ENCODE assay signal across 11 cellular contexts in genomic region chr17:59899099-59899498, GRCh38. TPM values are rescaled to one million over a fixed set of nuclear protein-coding genes. Genes with fewer than 3 reads are reported as not detected.
A peak's percentile ranks its signal among the peaks of the same experiment; 100 is the strongest.
DNase-seq lines count a peak whose midpoint lies in the region; ATAC-seq, FAIRE-seq and TF ChIP-seq lines count a peak whose summit lies in the region.
"Had no signal": no experiment of that assay in that cellular context is flagged by ENCODE, and none has a peak within 500 bp of the region (broad histone marks: within the 10 kb centered on the region; RNA-seq: fewer than 3 reads in every experiment).

No MANE protein-coding gene starts in this region.

- no peak for TF ChIP-seq RAD21 in A549 (conservative IDR thresholded peaks at IDR 0.05 in 1 of 2, IDR thresholded peaks at IDR 0.05 in 1 of 2)

- peaks cover 8% of the 10 kb centered on the region for H3K4me1 Mint-ChIP-seq in mesothelial cell of epicardium
- peaks cover 21% of the 10 kb centered on the region for H3K4me1 Mint-ChIP-seq in T-helper 2 cell treated with Interferon-gamma antibody and Interleukin-4, amounts not matched to agents 5 μg/mL and 100 μg/mL, for 36 hours (ENCODE audit: low read depth)

- no peak overlapping the region for H4K8ac ChIP-seq in mesenchymal stem cell (ENCODE audit: low read length)

- no peak for TF ChIP-seq EP300 in A549 (IDR thresholded peaks at IDR 0.05)

- H3K4me3 ChIP-seq in A549 (no peak overlapping the region), SK-N-MC (no peak overlapping the region), mesenchymal stem cell (ENCODE audit: insufficient read depth in 1 of 2, low read depth in 1 of 2, low read length in 2 of 2) (no peak overlapping the region)

- H3K27ac ChIP-seq in A549 = no peak overlapping the region
- H3K27ac ChIP-seq in SK-N-MC = peak overlapping the region; percentile 56; the same call in 1 of the 2 replicates
- no peak overlapping the region for H3K27ac ChIP-seq in mesenchymal stem cell (ENCODE audit: low read length, poor library complexity, severe bottlenecking)

- no peak overlapping the region for H3K27ac Mint-ChIP-seq in mesothelial cell of epicardium
- H3K27ac Mint-ChIP-seq in T-helper 2 cell treated with Interferon-gamma antibody and Interleukin-4, amounts not matched to agents 5 μg/mL and 100 μg/mL, for 36 hours = no peak overlapping the region

- TF ChIP-seq CTCF in A549 (IDR thresholded peaks at IDR 0.05) = no peak
- TF ChIP-seq CTCF in mesothelial cell of epicardium (IDR thresholded peaks at IDR 0.05; ENCODE audit: unreplicated experiment) = no peak

- H3K4me2 ChIP-seq in A549 (no peak overlapping the region), mesenchymal stem cell (ENCODE audit: low read length, poor library complexity, severe bottlenecking) (no peak overlapping the region)

- no peak overlapping the region for H2AK5ac ChIP-seq in mesenchymal stem cell (ENCODE audit: low read length, severe bottlenecking)

- H3K36me3 Mint-ChIP-seq in mesothelial cell of epicardium = peaks cover 3% of the 10 kb centered on the region
- H3K36me3 Mint-ChIP-seq in T-helper 2 cell treated with Interferon-gamma antibody and Interleukin-4, amounts not matched to agents 5 μg/mL and 100 μg/mL, for 36 hours (ENCODE audit: low read depth) = peaks cover 10% of the 10 kb centered on the region

- no peak overlapping the region for H3K4me3 Mint-ChIP-seq in mesothelial cell of epicardium
- no peak overlapping the region for H3K4me3 Mint-ChIP-seq in T-helper 2 cell treated with Interferon-gamma antibody and Interleukin-4, amounts not matched to agents 5 μg/mL and 100 μg/mL, for 36 hours

- CTCF ChIA-PET in A549 (lab: Yijun Ruan, JAX) = interaction anchor here (0.6 to 4.4 kb wide), 7 partner anchors 8 to 447 kb away, joined by 3 to 33 read pairs (median 3); no protein-coding TSS in a partner anchor

- H2BK5ac ChIP-seq in mesenchymal stem cell (ENCODE audit: low read depth, low read length, poor library complexity, severe bottlenecking) = no peak overlapping the region

- H3K9me3 ChIP-seq in A549 (no peaks in the 10 kb centered on the region), SK-N-MC (ENCODE audit: low read depth, low read length) (no peaks in the 10 kb centered on the region), mesenchymal stem cell (ENCODE audit: control insufficient read depth, low read length) (no peaks in the 10 kb centered on the region)

- WGBS in A549 (ENCODE audit: missing lambda C conversion rate) = 81% methylated on average over 5 of the region's 5 CpGs
- 91% methylated on average over 4 of the region's 5 CpGs for WGBS in mesenchymal stem cell

- peak; percentile 71 to 82 for ATAC-seq in A549
- ATAC-seq: left lobe of liver had no signal

- H2BK15ac ChIP-seq in mesenchymal stem cell (ENCODE audit: low read depth, poor library complexity, severe bottlenecking) = no peak overlapping the region

- no peak overlapping the region for H3K18ac ChIP-seq in mesenchymal stem cell (ENCODE audit: low read depth in 1 of 2, low read length in 2 of 2)

- H3K36me3 ChIP-seq in SK-N-MC (ENCODE audit: insufficient read depth, low read length) = no peaks in the 10 kb centered on the region
- H3K36me3 ChIP-seq in mesenchymal stem cell (ENCODE audit: control insufficient read depth in 1 of 2, insufficient read depth in 2 of 2, low read depth in 1 of 2, low read length in 2 of 2) = no peaks in the 10 kb centered on the region

- peaks cover 30% of the 10 kb centered on the region for H3K4me1 ChIP-seq in A549
- peaks cover 1% of the 10 kb centered on the region for H3K4me1 ChIP-seq in mesenchymal stem cell (ENCODE audit: control insufficient read depth, insufficient read depth, low read depth, low read length)

- H3K27me3 ChIP-seq in mesenchymal stem cell (ENCODE audit: control insufficient read depth in 1 of 2, insufficient read depth in 1 of 2, low read length in 2 of 2) = no peaks in the 10 kb centered on the region

- no peak overlapping the region for H3K14ac ChIP-seq in mesenchymal stem cell (ENCODE audit: low read length in 2 of 2)

- POLR2A ChIA-PET in A549 (lab: Yijun Ruan, JAX) = interaction anchor here (0.5 to 0.7 kb wide), 2 partner anchors 52 to 95 kb away, joined by 3 to 4 read pairs; no protein-coding TSS in a partner anchor

- H3K79me1 ChIP-seq in mesenchymal stem cell (replicated peaks; ENCODE audit: low read length, poor library complexity, severe bottlenecking) = peaks cover 6% of the 10 kb centered on the region

- intact Hi-C loops in posterior vena cava (cut with DNase I) = no loop called here

- H3K4ac ChIP-seq in mesenchymal stem cell (ENCODE audit: low read depth in 1 of 2, low read length in 2 of 2) = no peak overlapping the region

- TF ChIP-seq POLR2A in A549 (IDR thresholded peaks at IDR 0.05; ENCODE audit: low read length) = no peak

- H2BK12ac ChIP-seq in mesenchymal stem cell (ENCODE audit: low read length in 2 of 2) = no peak overlapping the region

- no peak overlapping the region for H3K23ac ChIP-seq in mesenchymal stem cell (ENCODE audit: low read length in 2 of 2)

- no peaks in the 10 kb centered on the region for H3K27me3 Mint-ChIP-seq in mesothelial cell of epicardium (ENCODE audit: low read depth)
- H3K27me3 Mint-ChIP-seq in T-helper 2 cell treated with Interferon-gamma antibody and Interleukin-4, amounts not matched to agents 5 μg/mL and 100 μg/mL, for 36 hours (ENCODE audit: low read depth) = no peaks in the 10 kb centered on the region

- no peak for FAIRE-seq in A549 (lab: Jason Lieb, UNC)

- H3K9ac ChIP-seq in SK-N-MC (ENCODE audit: insufficient read length) = no peak overlapping the region
- no peak overlapping the region for H3K9ac ChIP-seq in mesenchymal stem cell (ENCODE audit: low read length)

- no peak overlapping the region for H2AFZ ChIP-seq in mesenchymal stem cell (ENCODE audit: low read depth, low read length)

- no peak overlapping the region for H2BK120ac ChIP-seq in mesenchymal stem cell (ENCODE audit: low read depth, low read length)

- H4K91ac ChIP-seq in mesenchymal stem cell (ENCODE audit: low read length) = no peak overlapping the region

- no peaks in the 10 kb centered on the region for H3K9me3 Mint-ChIP-seq in mesothelial cell of epicardium
- no peaks in the 10 kb centered on the region for H3K9me3 Mint-ChIP-seq in T-helper 2 cell treated with Interferon-gamma antibody and Interleukin-4, amounts not matched to agents 5 μg/mL and 100 μg/mL, for 36 hours

- DNase-seq in A549 (ENCODE audit: low read depth in 1 of 2, low spot score in 1 of 2) = peak in 1 of 2 experiments; percentile 55
- DNase-seq in GF-D8 (lab: John Stamatoyannopoulos, UW) = peak; percentile 15
- no peak for DNase-seq in SK-N-MC (ENCODE audit: low read depth, low spot score)
- DNase-seq in iris pigment epithelial cell (ENCODE audit: low read depth) = peak; percentile 54
- DNase-seq in mesothelial cell of epicardium (ENCODE audit: low spot score in 2 of 2, unreplicated experiment in 2 of 2) = no peak
- no peak for DNase-seq in posterior vena cava (ENCODE audit: low spot score)
- DNase-seq in T-helper 2 cell treated with Interferon-gamma antibody and Interleukin-4, amounts not matched to agents 5 μg/mL and 100 μg/mL, for 36 hours (ENCODE audit: low spot score) = no peak
- DNase-seq in mesenchymal stem cell = no peak
- DNase-seq: DMS153, NCI-H2171 treated with DMSO at 0.1 percent for 48 hours had no signal

TF ChIP-seq in A549, 52 proteins besides CTCF, POLR2A, EP300 and RAD21:
- no peak for TF ChIP-seq RFX5 (IDR thresholded peaks at IDR 0.05)

RNA-seq across cellular contexts. Expression of gene RPS6KB1, which starts 6.2 kb away (rescaled TPM):
- polyA plus RNA-seq in A549 (2011; rRNA removed) (53.7 and 57.3 TPM in 2 replicates), A549 (2017; fragmentation: RNase III; extraction: RNeasy Plus Mini Kit Qiagen cat#74134 plus additional on column Dnase treatment) (67.3 to 81.7 TPM (median 69.4 TPM) in 3 replicates)
- 16.0 and 16.7 TPM in 2 replicates for polyA plus RNA-seq in A549 (2012; cell fraction: cytosol; rRNA removed)
- polyA plus RNA-seq in A549 (2012; cell fraction: nucleus; rRNA removed) = 11.6 and 25.0 TPM in 2 replicates
- polyA minus RNA-seq in A549 (2011; rRNA and poly(A)+ RNA removed) = 35.0 and 37.4 TPM in 2 replicates
- total RNA-seq in mesothelial cell of epicardium (42.3 to 49.9 TPM (median 42.8 TPM) in 3 replicates), posterior vena cava (10 to 100 TPM; 31.7 to 41.0 TPM)
- 17.4 TPM for polyA plus RNA-seq in mesenchymal stem cell (2013, experiment 1 of 2)
- polyA plus RNA-seq in mesenchymal stem cell (2013, experiment 2 of 2) = 17.7 TPM

RNA-seq across cellular contexts. Expression of gene TUBD1, which starts 6.4 kb away (rescaled TPM):
- 24.4 and 28.3 TPM in 2 replicates for polyA plus RNA-seq in A549 (2011; rRNA removed)
- polyA plus RNA-seq in A549 (2012; cell fraction: cytosol; rRNA removed) = 9.0 and 10.4 TPM in 2 replicates
- 3.6 and 4.7 TPM in 2 replicates for polyA plus RNA-seq in A549 (2012; cell fraction: nucleus; rRNA removed)
- 15.5 to 15.9 TPM (median 15.7 TPM) in 3 replicates for polyA plus RNA-seq in A549 (2017; fragmentation: RNase III; extraction: RNeasy Plus Mini Kit Qiagen cat#74134 plus additional on column Dnase treatment)
- 27.4 and 33.7 TPM in 2 replicates for polyA minus RNA-seq in A549 (2011; rRNA and poly(A)+ RNA removed)
- total RNA-seq in mesothelial cell of epicardium = 10.5 to 13.9 TPM (median 13.0 TPM) in 3 replicates
- total RNA-seq in posterior vena cava = 1 to 10 TPM; 3.9 to 7.8 TPM
- polyA plus RNA-seq in mesenchymal stem cell (2013, experiment 1 of 2) = 4.7 TPM
- polyA plus RNA-seq in mesenchymal stem cell (2013, experiment 2 of 2) = 4.6 TPM

Comparison
In these comparisons a context has a peak if more than half of its experiments do, and no peak if none do; other contexts are left out.
1. DNase-seq: peak in GF-D8 (single experiment) and iris pigment epithelial cell (single experiment); none in SK-N-MC (single experiment), mesothelial cell of epicardium (0 of 2), posterior vena cava (single experiment), T-helper 2 cell treated with Interferon-gamma antibody and Interleukin-4, amounts not matched to agents 5 μg/mL and 100 μg/mL, for 36 hours (single experiment) and mesenchymal stem cell (single experiment).